In genomic region chr4:14254252-14254651, GRCh38 we compare ENCODE assay signal across 8 cellular contexts.
DNase-seq lines count a peak whose midpoint lies in the region; ATAC-seq and TF ChIP-seq lines count a peak whose summit lies in the region.

No MANE protein-coding gene starts in this region.

- intact Hi-C loops in activated CD4-positive, alpha-beta T cell treated with anti-CD3 and anti-CD28 coated beads for 36 hours (cut with DNase I, micrococcal nuclease), result loop anchor here in 1 of 2 experiments (5.0 kb wide), 1 partner anchor 602 kb away; no protein-coding TSS in a partner anchor
- intact Hi-C loops in heart right ventricle (cut with DNase I), result loop anchor here in 3 of 10 donors (10.0 kb wide), 2 partner anchors 349 to 599 kb away; no protein-coding TSS in a partner anchor
- intact Hi-C loops in spleen (cut with DNase I; ENCODE audit: low total_unique reads), result no loop called here

- H3K36me3 ChIP-seq in heart right ventricle (no peaks in the 10 kb centered on the region), spleen (no peaks in the 10 kb centered on the region)

- no peak overlapping the region for H3K4me3 ChIP-seq in heart right ventricle
- H3K4me3 ChIP-seq in spleen, result no peak overlapping the region

- peak; percentile 16 to 58 (median 50) for TF ChIP-seq CTCF in heart right ventricle (IDR thresholded peaks at IDR 0.05)
- TF ChIP-seq CTCF in spleen (IDR thresholded peaks at IDR 0.05 in 8 of 11, conservative IDR thresholded peaks at IDR 0.05 in 3 of 11), result peak in 9 of 11 experiments; percentile 26 to 63 (median 58)

- H3K27me3 ChIP-seq in heart right ventricle (no peaks in the 10 kb centered on the region), spleen (replicated peaks in 1 of 7) (no peaks in the 10 kb centered on the region)

- H3K4me3 Mint-ChIP-seq in activated CD4-positive, alpha-beta T cell treated with anti-CD3 and anti-CD28 coated beads for 36 hours, result no peak overlapping the region
- no peak overlapping the region for H3K4me3 Mint-ChIP-seq in activated CD4-positive, alpha-beta T cell treated with anti-CD3 and anti-CD28 coated beads, Interleukin-2, amount 10 ng/mL, durations not matched to agents 7 days and 5 days

- H3K9me3 ChIP-seq in heart right ventricle (peaks cover 0 to 7% (median 0%) of the 10 kb centered on the region in 11 donors), spleen (peaks cover 0 to 10% (median 0%) of the 10 kb centered on the region in 8 donors)

- TF ChIP-seq POLR2A in spleen (IDR thresholded peaks at IDR 0.05), result no peak

- H3K27ac ChIP-seq in heart right ventricle (no peak overlapping the region), spleen (no peak overlapping the region)

- no peak for ATAC-seq in activated CD4-positive, alpha-beta T cell treated with anti-CD3 and anti-CD28 coated beads for 36 hours
- ATAC-seq in HG02759 (IDR thresholded peaks at IDR 0.05; ENCODE audit: unreplicated experiment), result peak; percentile 68
- ATAC-seq in heart right ventricle, result peak in 1 of 8 donors; percentile 20

- 76 to 78% methylated on average over 4 of the region's 4 CpGs for WGBS in heart right ventricle, 2 donors
- whole genome bisulfite sequencing in spleen, 5 donors, result 80 to 90% (median 87%) methylated on average over 4 of the region's 4 CpGs

- no peak overlapping the region for H3K27ac Mint-ChIP-seq in activated CD4-positive, alpha-beta T cell treated with anti-CD3 and anti-CD28 coated beads for 36 hours
- H3K27ac Mint-ChIP-seq in activated CD4-positive, alpha-beta T cell treated with anti-CD3 and anti-CD28 coated beads, Interleukin-2, amount 10 ng/mL, durations not matched to agents 7 days and 5 days, result no peak overlapping the region

- peak; percentile 37 for DNase-seq in activated CD4-positive, alpha-beta T cell treated with anti-CD3 and anti-CD28 coated beads for 36 hours
- no peak for DNase-seq in activated CD4-positive, alpha-beta T cell treated with anti-CD3 and anti-CD28 coated beads, Interleukin-2, amount 10 ng/mL, durations not matched to agents 7 days and 5 days
- DNase-seq in SK-N-DZ (ENCODE audit: low spot score), result peak; percentile 4
- peak; percentile 4 to 6 for DNase-seq in heart right ventricle
- DNase-seq in spleen, result no peak
- no peak for DNase-seq in NCI-H774 (lab: John Stamatoyannopoulos, UW)
- DNase-seq in effector CD8-positive, alpha-beta T cell (lab: John Stamatoyannopoulos, UW), result no peak

- H3K36me3 Mint-ChIP-seq in activated CD4-positive, alpha-beta T cell treated with anti-CD3 and anti-CD28 coated beads for 36 hours (ENCODE audit: low read depth), result no peaks in the 10 kb centered on the region
- no peaks in the 10 kb centered on the region for H3K36me3 Mint-ChIP-seq in activated CD4-positive, alpha-beta T cell treated with anti-CD3 and anti-CD28 coated beads, Interleukin-2, amount 10 ng/mL, durations not matched to agents 7 days and 5 days (ENCODE audit: low read depth)

- H3K4me1 ChIP-seq in heart right ventricle (no peaks in the 10 kb centered on the region), spleen (no peaks in the 10 kb centered on the region)

- POLR2A ChIA-PET in activated CD4-positive, alpha-beta T cell treated with anti-CD3 and anti-CD28 coated beads for 36 hours (lab: Charles Lee), result no interaction called here
- POLR2A ChIA-PET in activated CD4-positive, alpha-beta T cell treated with anti-CD3 and anti-CD28 coated beads, Interleukin-2, amount 10 ng/mL, durations not matched to agents 7 days and 5 days (lab: Charles Lee), result no interaction called here

- H3K4me1 Mint-ChIP-seq in activated CD4-positive, alpha-beta T cell treated with anti-CD3 and anti-CD28 coated beads for 36 hours, result no peaks in the 10 kb centered on the region
- H3K4me1 Mint-ChIP-seq in activated CD4-positive, alpha-beta T cell treated with anti-CD3 and anti-CD28 coated beads, Interleukin-2, amount 10 ng/mL, durations not matched to agents 7 days and 5 days, result no peaks in the 10 kb centered on the region

- peaks cover 3% of the 10 kb centered on the region for H3K9me3 Mint-ChIP-seq in activated CD4-positive, alpha-beta T cell treated with anti-CD3 and anti-CD28 coated beads for 36 hours (ENCODE audit: low read depth)
- peaks cover 4% of the 10 kb centered on the region for H3K9me3 Mint-ChIP-seq in activated CD4-positive, alpha-beta T cell treated with anti-CD3 and anti-CD28 coated beads, Interleukin-2, amount 10 ng/mL, durations not matched to agents 7 days and 5 days

- CTCF ChIA-PET in activated CD4-positive, alpha-beta T cell treated with anti-CD3 and anti-CD28 coated beads for 36 hours (lab: Charles Lee), result no interaction called here
- CTCF ChIA-PET in activated CD4-positive, alpha-beta T cell treated with anti-CD3 and anti-CD28 coated beads, Interleukin-2, amount 10 ng/mL, durations not matched to agents 7 days and 5 days (lab: Charles Lee), result no interaction called here

- no peaks in the 10 kb centered on the region for H3K27me3 Mint-ChIP-seq in activated CD4-positive, alpha-beta T cell treated with anti-CD3 and anti-CD28 coated beads for 36 hours
- no peaks in the 10 kb centered on the region for H3K27me3 Mint-ChIP-seq in activated CD4-positive, alpha-beta T cell treated with anti-CD3 and anti-CD28 coated beads, Interleukin-2, amount 10 ng/mL, durations not matched to agents 7 days and 5 days

Comparison
In these comparisons a context has a peak if more than half of its experiments do, and no peak if none do; other contexts are left out.
1. DNase-seq: peak in activated CD4-positive, alpha-beta T cell treated with anti-CD3 and anti-CD28 coated beads for 36 hours (single experiment), SK-N-DZ (single experiment) and heart right ventricle (2 of 2); none in activated CD4-positive, alpha-beta T cell treated with anti-CD3 and anti-CD28 coated beads, Interleukin-2, amount 10 ng/mL, durations not matched to agents 7 days and 5 days (single experiment), spleen (single experiment), NCI-H774 (single experiment) and effector CD8-positive, alpha-beta T cell (single experiment).